In the genomic region with DNA sequence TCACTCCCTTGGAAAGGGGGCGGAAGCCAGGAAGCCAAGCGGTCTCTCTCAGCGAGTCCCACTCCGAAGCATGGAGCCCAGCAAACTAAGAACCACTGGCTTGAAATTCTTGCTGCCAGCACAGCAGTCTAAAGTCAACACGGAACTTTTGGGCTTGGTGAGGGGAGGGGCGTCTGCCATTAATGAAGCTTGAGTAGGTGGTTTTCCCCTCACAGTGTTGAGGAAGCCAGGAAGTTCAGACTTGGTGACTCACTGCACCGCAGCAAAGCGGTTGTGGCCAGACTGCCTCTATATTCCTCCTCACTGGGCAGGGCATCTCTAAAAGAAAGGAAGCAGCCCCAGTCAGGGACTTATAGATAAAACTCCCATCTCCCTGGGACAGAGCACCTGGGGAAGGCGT, we compare ENCODE assay signal across 9 cellular contexts.
DNase-seq lines count a peak whose midpoint lies in the region; ATAC-seq lines count a peak whose summit lies in the region.
"Had no signal": no experiment of that assay in that cellular context is flagged by ENCODE, and none has a peak within 500 bp of the region (broad histone marks: within the 10 kb centered on the region; RNA-seq: fewer than 3 reads in every experiment).

No MANE protein-coding gene starts in this region.

- peaks cover 29% of the 10 kb centered on the region for H3K9me3 Mint-ChIP-seq in activated CD4-positive, alpha-beta T cell treated with anti-CD3 and anti-CD28 coated beads, Interleukin-2, amount 10 ng/mL, durations not matched to agents 7 days and 5 days
- peaks cover 4 to 19% of the 10 kb centered on the region in 2 donors for H3K9me3 Mint-ChIP-seq in effector memory CD8-positive, alpha-beta T cell

- H3K4me1 Mint-ChIP-seq in activated CD4-positive, alpha-beta T cell treated with anti-CD3 and anti-CD28 coated beads, Interleukin-2, amount 10 ng/mL, durations not matched to agents 7 days and 5 days, result peaks cover 16% of the 10 kb centered on the region
- H3K4me1 Mint-ChIP-seq in effector memory CD8-positive, alpha-beta T cell (ENCODE audit: low read depth in 2 of 2), result peaks cover 17 to 19% of the 10 kb centered on the region in 2 donors

- H3K36me3 Mint-ChIP-seq in activated CD4-positive, alpha-beta T cell treated with anti-CD3 and anti-CD28 coated beads, Interleukin-2, amount 10 ng/mL, durations not matched to agents 7 days and 5 days (ENCODE audit: low read depth), result peaks cover 17% of the 10 kb centered on the region
- H3K36me3 Mint-ChIP-seq in effector memory CD8-positive, alpha-beta T cell (ENCODE audit: insufficient read depth), result no peaks in the 10 kb centered on the region

- H3K27me3 Mint-ChIP-seq in activated CD4-positive, alpha-beta T cell treated with anti-CD3 and anti-CD28 coated beads, Interleukin-2, amount 10 ng/mL, durations not matched to agents 7 days and 5 days, result no peaks in the 10 kb centered on the region
- no peaks in the 10 kb centered on the region for H3K27me3 Mint-ChIP-seq in effector memory CD8-positive, alpha-beta T cell

- H3K27ac Mint-ChIP-seq in activated CD4-positive, alpha-beta T cell treated with anti-CD3 and anti-CD28 coated beads, Interleukin-2, amount 10 ng/mL, durations not matched to agents 7 days and 5 days, result no peak overlapping the region
- H3K27ac Mint-ChIP-seq in effector memory CD8-positive, alpha-beta T cell, result peak overlapping the region; percentile 15 to 82

- ATAC-seq in effector memory CD8-positive, alpha-beta T cell (replicated peaks), result peak; percentile 100

- CTCF ChIA-PET in activated CD4-positive, alpha-beta T cell treated with anti-CD3 and anti-CD28 coated beads, Interleukin-2, amount 10 ng/mL, durations not matched to agents 7 days and 5 days (lab: Charles Lee), result interaction anchor here (1.1 kb wide), 1 partner anchor 13 kb away, joined by 3 read pairs; no protein-coding TSS in a partner anchor

- peak; percentile 94 to 96 for DNase-seq in Kasumi-1 (lab: John Stamatoyannopoulos, UW)
- DNase-seq in activated CD4-positive, alpha-beta T cell treated with anti-CD3 and anti-CD28 coated beads, Interleukin-2, amount 10 ng/mL, durations not matched to agents 7 days and 5 days, result peak; percentile 38
- DNase-seq in effector memory CD8-positive, alpha-beta T cell, result peak; percentile 38 to 47 (median 42)
- DNase-seq in stimulated activated CD8-positive, alpha-beta memory T cell treated with anti-CD3 and anti-CD28 coated beads, Interleukin-2, amount 100 ng/mL, for 48 hours (ENCODE audit: low read depth in 2 of 2), result peak; percentile 29 to 30
- no peak for DNase-seq in iPS-NIHi11 (ENCODE audit: low spot score)
- DNase-seq in GM19238 (ENCODE audit: insufficient read length, low spot score), result no peak
- DNase-seq in NCI-H1930 (lab: John Stamatoyannopoulos, UW), result no peak
- no peak for DNase-seq in SHP77 (lab: John Stamatoyannopoulos, UW)
- DNase-seq: NCI-H2081 had no signal

- H3K4me3 Mint-ChIP-seq in activated CD4-positive, alpha-beta T cell treated with anti-CD3 and anti-CD28 coated beads, Interleukin-2, amount 10 ng/mL, durations not matched to agents 7 days and 5 days, result no peak overlapping the region
- peak overlapping the region; percentile 23 to 53 for H3K4me3 Mint-ChIP-seq in effector memory CD8-positive, alpha-beta T cell

- POLR2A ChIA-PET in activated CD4-positive, alpha-beta T cell treated with anti-CD3 and anti-CD28 coated beads, Interleukin-2, amount 10 ng/mL, durations not matched to agents 7 days and 5 days (lab: Charles Lee), result no interaction called here

Comparison
In these comparisons a context has a peak if more than half of its experiments do, and no peak if none do; other contexts are left out.
1. DNase-seq: peak in Kasumi-1 (2 of 2), activated CD4-positive, alpha-beta T cell treated with anti-CD3 and anti-CD28 coated beads, Interleukin-2, amount 10 ng/mL, durations not matched to agents 7 days and 5 days (single experiment), effector memory CD8-positive, alpha-beta T cell (3 of 3) and stimulated activated CD8-positive, alpha-beta memory T cell treated with anti-CD3 and anti-CD28 coated beads, Interleukin-2, amount 100 ng/mL, for 48 hours (2 of 2); none in iPS-NIHi11 (single experiment), GM19238 (single experiment), NCI-H1930 (0 of 2) and SHP77 (0 of 2).